In the genomic region with DNA sequence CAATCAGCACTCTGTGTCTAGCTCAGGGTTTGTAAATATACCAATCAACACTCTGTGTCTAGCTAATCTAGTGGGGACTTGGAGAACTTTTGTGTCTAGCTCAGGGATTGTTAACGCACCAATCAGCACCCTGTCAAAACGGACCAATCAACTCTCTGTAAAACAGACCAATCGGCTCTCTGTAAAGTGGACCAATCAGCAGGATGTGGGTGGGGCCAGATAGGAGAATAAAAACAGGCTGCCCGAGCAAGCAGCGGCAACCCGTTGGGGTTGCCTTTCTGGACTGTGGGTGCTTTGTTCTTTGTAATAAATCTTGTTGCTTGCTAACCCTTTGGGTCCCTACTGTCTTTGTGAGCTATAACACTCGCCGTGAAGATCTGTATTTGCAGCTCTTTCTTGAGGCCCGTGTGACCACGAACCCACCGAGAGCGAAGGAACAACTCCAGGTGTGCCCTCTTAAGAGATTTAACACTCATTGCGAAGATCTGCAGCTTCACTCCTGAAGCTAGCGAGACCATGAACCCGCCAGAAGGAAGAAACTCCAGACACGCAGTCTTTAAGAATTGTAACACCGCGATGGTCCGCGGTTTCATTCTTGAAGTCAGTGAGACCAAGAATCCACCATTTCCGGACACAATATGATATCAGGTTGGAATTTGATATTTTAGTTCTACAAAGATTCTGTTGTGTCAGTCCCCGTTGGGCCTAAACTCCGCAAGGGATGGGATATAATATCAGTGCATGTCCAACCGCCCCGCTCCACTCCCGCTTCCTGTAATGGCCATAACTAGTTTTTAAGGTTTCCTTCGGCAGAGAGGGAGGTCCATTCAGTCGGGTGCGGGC, we compare ENCODE assay signal across 8 cellular contexts. TPM values are rescaled to one million over a fixed set of nuclear protein-coding genes. Genes with fewer than 3 reads are reported as not detected.
DNase-seq lines count a peak whose midpoint lies in the region; TF ChIP-seq lines count a peak whose summit lies in the region.

No MANE protein-coding gene starts in this region.

- intact Hi-C loops in dorsolateral prefrontal cortex (cut with DNase I), result loop anchor here (5.0 kb wide), 4 partner anchors 34 to 176 kb away; a partner anchor contains a TSS

- H3K4me3 ChIP-seq in AG10803 (ENCODE audit: low read length) (peak overlapping the region; percentile 96), MG63 (peak overlapping the region; percentile 56), dorsolateral prefrontal cortex (peak overlapping the region; percentile 53 to 97 (median 86)), neural cell (ENCODE audit: low read length) (peak overlapping the region; percentile 78)

- H2AFZ ChIP-seq in neural cell (ENCODE audit: low read depth, low read length), result no peak overlapping the region

- peak overlapping the region; percentile 64 for H3K9ac ChIP-seq in neural cell (ENCODE audit: low read length)

- H3K9me2 ChIP-seq in neural cell (ENCODE audit: insufficient read depth, low read length), result no peaks in the 10 kb centered on the region

- H3F3A ChIP-seq in neural cell (ENCODE audit: insufficient read depth, low read length, poor library complexity, severe bottlenecking), result no peaks in the 10 kb centered on the region

- H3K27ac ChIP-seq in dorsolateral prefrontal cortex, result peak overlapping the region in 32 of 59 donors; percentile 31 to 89 (median 70)
- H3K27ac ChIP-seq in neural cell (ENCODE audit: low read length), result no peak overlapping the region

- H3K36me3 ChIP-seq in MG63 (no peaks in the 10 kb centered on the region), neural cell (ENCODE audit: insufficient read depth, low read length) (no peaks in the 10 kb centered on the region)

- H4K20me1 ChIP-seq in neural cell (ENCODE audit: insufficient read depth), result no peaks in the 10 kb centered on the region

- H3K27me3 ChIP-seq in MG63 (no peaks in the 10 kb centered on the region), dorsolateral prefrontal cortex (no peaks in the 10 kb centered on the region), neural cell (ENCODE audit: insufficient read depth, low read depth, low read length) (no peaks in the 10 kb centered on the region)

- no peaks in the 10 kb centered on the region for H3K79me2 ChIP-seq in neural cell (replicated peaks; ENCODE audit: insufficient read depth, low read length)

- H3K9me3 ChIP-seq in MG63 (peaks cover 3% of the 10 kb centered on the region), neural cell (ENCODE audit: low read length) (no peaks in the 10 kb centered on the region)

- no peak for TF ChIP-seq CTCF in AG10803 (conservative IDR thresholded peaks at IDR 0.05; ENCODE audit: low read length)
- TF ChIP-seq CTCF in dorsolateral prefrontal cortex (IDR thresholded peaks at IDR 0.05 in 54 of 56, conservative IDR thresholded peaks at IDR 0.05 in 2 of 56; ENCODE audit: low read depth in 1 of 56, partially characterized antibody in 56 of 56), result no peak
- TF ChIP-seq CTCF in neural cell (IDR thresholded peaks at IDR 0.05; ENCODE audit: poor library complexity, severe bottlenecking), result no peak

- no peak overlapping the region for H3K4me2 ChIP-seq in neural cell (ENCODE audit: low read length)

- DNase-seq in AG10803 (ENCODE audit: low read depth) (no peak), MG63 (no peak), dorsolateral prefrontal cortex (no peak), HK-2 (ENCODE audit: unreplicated experiment) (no peak), OCI-M2 (lab: John Stamatoyannopoulos, UW; ENCODE audit: unreplicated experiment) (no peak), NCI-H2196 treated with DMSO at 0.1 percent for 48 hours (lab: John Stamatoyannopoulos, UW; ENCODE audit: unreplicated experiment) (no peak), HuH-7 (ENCODE audit: low spot score) (no peak)

- TF ChIP-seq RAD21 in neural cell (conservative IDR thresholded peaks at IDR 0.05), result no peak

- TF ChIP-seq EP300 in neural cell (conservative IDR thresholded peaks at IDR 0.05; ENCODE audit: poor library complexity, severe bottlenecking), result no peak

TF ChIP-seq in neural cell, 6 proteins besides CTCF, POLR2A, EP300 and RAD21:
- no peak for TF ChIP-seq EZH2 (IDR thresholded peaks at IDR 0.05; ENCODE audit: borderline replicate concordance, insufficient read depth, low read length, poor library complexity, severe bottlenecking)
- TF ChIP-seq SMC3 (conservative IDR thresholded peaks at IDR 0.05; ENCODE audit: poor library complexity), result no peak
- TF ChIP-seq, protein P1, sequence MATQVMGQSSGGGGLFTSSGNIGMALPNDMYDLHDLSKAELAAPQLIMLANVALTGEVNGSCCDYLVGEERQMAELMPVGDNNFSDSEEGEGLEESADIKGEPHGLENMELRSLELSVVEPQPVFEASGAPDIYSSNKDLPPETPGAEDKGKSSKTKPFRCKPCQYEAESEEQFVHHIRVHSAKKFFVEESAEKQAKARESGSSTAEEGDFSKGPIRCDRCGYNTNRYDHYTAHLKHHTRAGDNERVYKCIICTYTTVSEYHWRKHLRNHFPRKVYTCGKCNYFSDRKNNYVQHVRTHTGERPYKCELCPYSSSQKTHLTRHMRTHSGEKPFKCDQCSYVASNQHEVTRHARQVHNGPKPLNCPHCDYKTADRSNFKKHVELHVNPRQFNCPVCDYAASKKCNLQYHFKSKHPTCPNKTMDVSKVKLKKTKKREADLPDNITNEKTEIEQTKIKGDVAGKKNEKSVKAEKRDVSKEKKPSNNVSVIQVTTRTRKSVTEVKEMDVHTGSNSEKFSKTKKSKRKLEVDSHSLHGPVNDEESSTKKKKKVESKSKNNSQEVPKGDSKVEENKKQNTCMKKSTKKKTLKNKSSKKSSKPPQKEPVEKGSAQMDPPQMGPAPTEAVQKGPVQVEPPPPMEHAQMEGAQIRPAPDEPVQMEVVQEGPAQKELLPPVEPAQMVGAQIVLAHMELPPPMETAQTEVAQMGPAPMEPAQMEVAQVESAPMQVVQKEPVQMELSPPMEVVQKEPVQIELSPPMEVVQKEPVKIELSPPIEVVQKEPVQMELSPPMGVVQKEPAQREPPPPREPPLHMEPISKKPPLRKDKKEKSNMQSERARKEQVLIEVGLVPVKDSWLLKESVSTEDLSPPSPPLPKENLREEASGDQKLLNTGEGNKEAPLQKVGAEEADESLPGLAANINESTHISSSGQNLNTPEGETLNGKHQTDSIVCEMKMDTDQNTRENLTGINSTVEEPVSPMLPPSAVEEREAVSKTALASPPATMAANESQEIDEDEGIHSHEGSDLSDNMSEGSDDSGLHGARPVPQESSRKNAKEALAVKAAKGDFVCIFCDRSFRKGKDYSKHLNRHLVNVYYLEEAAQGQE (IDR thresholded peaks at IDR 0.05; ENCODE audit: borderline replicate concordance), result no peak
- no peak for TF ChIP-seq TAF1 (IDR thresholded peaks at IDR 0.05; ENCODE audit: low read depth)
- TF ChIP-seq MXI1 (conservative IDR thresholded peaks at IDR 0.05; ENCODE audit: poor library complexity, severe bottlenecking), result no peak
- no peak for TF ChIP-seq POLR2AphosphoS5 (IDR thresholded peaks at IDR 0.05)

RNA-seq across cellular contexts. Expression of a gene that starts 0.7 kb away (rescaled TPM):
- total RNA-seq in MG63 (2014; rRNA removed; shearing (Covaris generic); ENCODE audit: low replicate concordance), result 1.5 and 5.1 TPM in 2 replicates
- total RNA-seq in dorsolateral prefrontal cortex, result 10 to 100 TPM in 104 of 120 experiments, 1 to 10 TPM in 16; 7.8 to 20.2 (median 13.0) TPM
- polyA plus RNA-seq in neural cell, result 5.3 and 11.2 TPM in 2 replicates
- 4.9 and 7.3 TPM in 2 replicates for polyA minus RNA-seq in neural cell

RNA-seq across cellular contexts. Expression of a gene that starts 32.0 kb away (rescaled TPM):
- total RNA-seq in MG63 (2014; rRNA removed; shearing (Covaris generic); ENCODE audit: low replicate concordance), result 32.9 and 37.9 TPM in 2 replicates
- total RNA-seq in dorsolateral prefrontal cortex, result 10 to 100 TPM; 23.5 to 65.0 (median 36.8) TPM
- 40.7 and 46.4 TPM in 2 replicates for polyA plus RNA-seq in neural cell
- 89.7 and 95.9 TPM in 2 replicates for polyA minus RNA-seq in neural cell

RNA-seq across cellular contexts. Expression of a gene that starts 47.7 kb away (rescaled TPM):
- 6.7 and 12.2 TPM in 2 replicates for total RNA-seq in MG63 (2014; rRNA removed; shearing (Covaris generic); ENCODE audit: low replicate concordance)
- 10 to 100 TPM; 17.1 to 40.1 (median 27.8) TPM for total RNA-seq in dorsolateral prefrontal cortex
- 15.2 and 23.3 TPM in 2 replicates for polyA plus RNA-seq in neural cell
- polyA minus RNA-seq in neural cell, result 36.0 and 42.9 TPM in 2 replicates
